Comparison of ENCODE assay signal across 8 cellular contexts in the genomic region with DNA sequence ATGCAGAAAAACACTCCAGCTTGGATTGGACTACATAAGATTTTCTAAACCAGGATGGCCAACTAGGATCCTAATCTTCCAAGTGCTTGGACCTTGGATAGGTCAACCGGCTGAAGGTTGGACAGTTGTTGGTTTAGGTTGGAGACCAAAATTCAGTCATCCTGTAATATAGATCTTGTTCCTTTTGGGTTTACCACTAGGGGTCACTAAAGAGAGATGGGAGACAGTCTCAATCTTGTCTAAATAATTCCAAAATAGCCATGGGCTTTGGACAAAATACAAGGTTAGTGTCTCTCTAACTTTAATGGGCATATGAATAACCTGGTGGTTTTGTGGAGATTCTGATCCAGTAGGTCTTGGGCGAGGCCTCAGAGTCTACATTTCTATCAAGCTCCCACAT.
A peak's percentile ranks its signal among the peaks of the same experiment; 100 is the strongest.
DNase-seq lines count a peak whose midpoint lies in the region; ATAC-seq and TF ChIP-seq lines count a peak whose summit lies in the region.

No MANE protein-coding gene starts in this region.

- no peak overlapping the region for H3K27ac ChIP-seq in foreskin keratinocyte

- peak; percentile 75 for TF ChIP-seq CTCF in foreskin keratinocyte (conservative IDR thresholded peaks at IDR 0.05)

- H3K4me1 ChIP-seq in foreskin keratinocyte: no peaks in the 10 kb centered on the region

- peak; percentile 44 for ATAC-seq in foreskin keratinocyte
- no peak for ATAC-seq in GM19035 (IDR thresholded peaks at IDR 0.05; ENCODE audit: unreplicated experiment)

- DNase-seq in DMS53 (lab: John Stamatoyannopoulos, UW) (peak; percentile 71), SK-MEL-5 (ENCODE audit: low read depth, low spot score) (peak; percentile 77), foreskin keratinocyte (peak; percentile 8 to 41), pulmonary artery endothelial cell (ENCODE audit: low read depth, low spot score) (peak; percentile 10), GOT3 (lab: John Stamatoyannopoulos, UW) (no peak)
- DNase-seq in Jurkat, Clone E6-1 (ENCODE audit: low read depth, low spot score): peak; percentile 28
- no peak for DNase-seq in activated CD8-positive, alpha-beta memory T cell treated with anti-CD3 and anti-CD28 coated beads for 24 hours

- no peak overlapping the region for H3K4me3 ChIP-seq in Jurkat, Clone E6-1 (ENCODE audit: low read length)

- peaks cover 3% of the 10 kb centered on the region for H3K27me3 ChIP-seq in foreskin keratinocyte

- in situ Hi-C loops in SK-MEL-5 (cut with HindIII; ENCODE audit: low pct_unique_long_range_greater_than_20kb, low sequenced_read_pairs): no loop called here

Comparison
In these comparisons a context has a peak if more than half of its experiments do, and no peak if none do; other contexts are left out.
1. DNase-seq: peak in DMS53 (single experiment), Jurkat, Clone E6-1 (single experiment), SK-MEL-5 (single experiment), foreskin keratinocyte (2 of 2) and pulmonary artery endothelial cell (single experiment); none in activated CD8-positive, alpha-beta memory T cell treated with anti-CD3 and anti-CD28 coated beads for 24 hours (single experiment) and GOT3 (single experiment).